In genomic region chr15:60374209-60374608, GRCh38 we compare ENCODE assay signal across 10 cellular contexts. TPM values are rescaled to one million over a fixed set of nuclear protein-coding genes. Genes with fewer than 3 reads are reported as not detected.
DNase-seq lines count a peak whose midpoint lies in the region; ATAC-seq and TF ChIP-seq lines count a peak whose summit lies in the region.
"Had no signal": no experiment of that assay in that cellular context is flagged by ENCODE, and none has a peak within 500 bp of the region (broad histone marks: within the 10 kb centered on the region; RNA-seq: fewer than 3 reads in every experiment).

No MANE protein-coding gene starts in this region.

- no peaks in the 10 kb centered on the region for H3K9me3 Mint-ChIP-seq in Calu3 (ENCODE audit: low read depth, unreplicated experiment)
- H3K9me3 Mint-ChIP-seq: CD8-positive, alpha-beta memory T cell had no signal

- BruUV-seq in Calu3 (replicated peaks; lab: Mats Ljungman, UMichigan): TSS peak; percentile 24

- H3K36me3 ChIP-seq in SJCRH30 (0 out of 2 replicates have a peak, but pooled peaks cover 6% of the 10 kb centered on the region), fibroblast of lung (ENCODE audit: control insufficient read depth, insufficient read depth, low read length) (peaks cover 27% of the 10 kb centered on the region), psoas muscle (ENCODE audit: insufficient read depth in 1 of 2, low read depth in 1 of 2) (peaks cover 9 to 56% of the 10 kb centered on the region in 2 donors)

- no peak overlapping the region for H2AFZ ChIP-seq in fibroblast of lung (ENCODE audit: low read length)

- H3K36me3 Mint-ChIP-seq in Calu3 (ENCODE audit: insufficient read depth, unreplicated experiment): peaks cover 100% of the 10 kb centered on the region

- 10 to 30% (median 17%) methylated on average over 4 of the region's 4 CpGs for WGBS in psoas muscle, 3 donors

- H3K4me3 ChIP-seq in SJCRH30: peak overlapping the region; percentile 11
- no peak overlapping the region for H3K4me3 ChIP-seq in fibroblast of lung (replicated peaks in 1 of 4; ENCODE audit: control extremely low read depth in 1 of 4, insufficient read depth in 1 of 4, low read depth in 3 of 4, low read length in 4 of 4)
- peak overlapping the region; percentile 35 for H3K4me3 ChIP-seq in psoas muscle

- CTCF ChIA-PET in Calu3 (lab: Charles Lee): interaction anchor here (0.9 to 3.7 kb wide), 12 partner anchors 12 to 146 kb away, joined by 3 to 14 read pairs (median 4); no protein-coding TSS in a partner anchor

- intact Hi-C loops in Calu3 (cut with micrococcal nuclease; ENCODE audit: unreplicated experiment): loop anchor here (2.0 to 5.0 kb wide), 2 partner anchors 17 to 33 kb away; no protein-coding TSS in a partner anchor
- intact Hi-C loops in psoas muscle (cut with DNase I): loop anchor here in 1 of 2 donors (5.0 kb wide), 1 partner anchor 103 kb away; the partner anchor contains the start of gene ICE2

- no peak overlapping the region for H3K9ac ChIP-seq in fibroblast of lung (ENCODE audit: insufficient read depth, low read length)

- TF ChIP-seq CTCF in Calu3 (IDR thresholded peaks at IDR 0.05; ENCODE audit: unreplicated experiment) (no peak), fibroblast of lung (conservative IDR thresholded peaks at IDR 0.05 in 1 of 2, IDR thresholded peaks at IDR 0.05 in 1 of 2; ENCODE audit: low read depth in 1 of 2, low read length in 2 of 2) (no peak), psoas muscle (IDR thresholded peaks at IDR 0.05) (no peak)

- peak overlapping the region; percentile 67 for H3K4me3 Mint-ChIP-seq in Calu3 (ENCODE audit: low read depth, unreplicated experiment)
- H3K4me3 Mint-ChIP-seq: CD8-positive, alpha-beta memory T cell had no signal

- DNase-seq in Calu3 (no peak), SJCRH30 (no peak), fibroblast of lung (ENCODE audit: low read depth in 2 of 2) (no peak), psoas muscle (no peak), activated gamma-delta T cell (lab: John Stamatoyannopoulos, UW) (no peak)
- DNase-seq in stimulated activated naive CD8-positive, alpha-beta T cell treated with anti-CD3 and anti-CD28 coated beads, Interleukin-15, Interleukin-2, amounts not matched to agents 100 U/mL and 50 U/mL, for 24 hours: no peak
- DNase-seq: activated naive CD4-positive, alpha-beta T cell treated with Interleukin-2 at 50 U/mL for 16 hours; CD8-positive, alpha-beta memory T cell had no signal

- peaks cover 87% of the 10 kb centered on the region for H3K4me1 Mint-ChIP-seq in Calu3 (ENCODE audit: low read depth, unreplicated experiment)

- H3K27ac Mint-ChIP-seq in Calu3 (ENCODE audit: unreplicated experiment): peak overlapping the region; percentile 100

- no peaks in the 10 kb centered on the region for H3K27me3 Mint-ChIP-seq in Calu3 (ENCODE audit: unreplicated experiment)
- H3K27me3 Mint-ChIP-seq: CD8-positive, alpha-beta memory T cell had no signal

- ATAC-seq in psoas muscle (peak in 1 of 4 donors; percentile 13), HG02870 (IDR thresholded peaks at IDR 0.05; ENCODE audit: unreplicated experiment) (no peak), GM21447 (IDR thresholded peaks at IDR 0.05; ENCODE audit: unreplicated experiment) (no peak)
- no peak for ATAC-seq in stimulated activated naive CD8-positive, alpha-beta T cell treated with anti-CD3 and anti-CD28 coated beads, Interleukin-15, Interleukin-2, amounts not matched to agents 100 U/mL and 50 U/mL, for 24 hours

- 0 out of 2 replicates have a peak, but pooled peaks cover 3% of the 10 kb centered on the region for H3K9me3 ChIP-seq in SJCRH30 (replicated peaks)
- no peaks in the 10 kb centered on the region for H3K9me3 ChIP-seq in fibroblast of lung (ENCODE audit: control insufficient read depth, insufficient read depth, low read depth, low read length)
- H3K9me3 ChIP-seq in psoas muscle: no peaks in the 10 kb centered on the region

- H3K4me2 ChIP-seq in fibroblast of lung (ENCODE audit: extremely low read depth, insufficient read depth, low read length): peak overlapping the region; percentile 16

- peaks cover 84% of the 10 kb centered on the region for H3K79me2 ChIP-seq in fibroblast of lung (ENCODE audit: control insufficient read depth, insufficient read depth, low read length)

- H3K4me1 ChIP-seq in SJCRH30 (peaks cover 54% of the 10 kb centered on the region), fibroblast of lung (ENCODE audit: control insufficient read depth, extremely low read depth, insufficient read depth, low read length) (peaks cover 59% of the 10 kb centered on the region), psoas muscle (peaks cover 92% of the 10 kb centered on the region)

- peaks cover 11% of the 10 kb centered on the region for H4K20me1 ChIP-seq in fibroblast of lung (ENCODE audit: control insufficient read depth, extremely low read depth, insufficient read depth, low read length)

- H3K27me3 ChIP-seq in SJCRH30 (no peaks in the 10 kb centered on the region), fibroblast of lung (ENCODE audit: control insufficient read depth, insufficient read depth, low read length) (no peaks in the 10 kb centered on the region), psoas muscle (ENCODE audit: insufficient read depth in 3 of 3, low read length in 2 of 3) (no peaks in the 10 kb centered on the region)

- H3K27ac ChIP-seq in SJCRH30: peak overlapping the region; percentile 93
- H3K27ac ChIP-seq in fibroblast of lung (ENCODE audit: insufficient read depth, low read length): peak overlapping the region; percentile 93
- peak overlapping the region; percentile 79 for H3K27ac ChIP-seq in psoas muscle

RNA-seq across cellular contexts. Expression of gene ANXA2, which starts 23.6 kb away (rescaled TPM):
- total RNA-seq in Calu3 (2022) (3,100 and 3,305 TPM in 2 replicates), fibroblast of lung (1,250 and 2,754 TPM in 2 replicates), psoas muscle (100 to 1,000 TPM; 140 to 522 (median 378) TPM)
- total RNA-seq in SJCRH30 (2014; rRNA removed; shearing (Covaris generic)): 236 and 243 TPM in 2 replicates
- polyA plus RNA-seq in fibroblast of lung (4,872 and 6,648 TPM in 2 replicates), psoas muscle (1,000 to 10,000 TPM in 1 of 3 donors, 100 to 1,000 TPM in 2; 320 to 2,117 (median 350) TPM)
- 3,157 and 3,880 TPM in 2 replicates for polyA plus RNA-seq in fibroblast of lung (2012)
- polyA minus RNA-seq in fibroblast of lung (ENCODE audit: low replicate concordance): 1,485 and 1,743 TPM in 2 replicates

Comparison
In these comparisons a context has a peak if more than half of its experiments do, and no peak if none do; other contexts are left out.
1. H3K4me3 ChIP-seq: peak in SJCRH30 (single experiment) and psoas muscle (single experiment); none in fibroblast of lung (0 of 4).
2. Peak in every context shown above with its lines, with median percentiles within 50 percentile points of each other: H3K27ac ChIP-seq.